ENCODE assay signal across 1 cellular context in genomic region chr16:3736116-3736515, GRCh38.
TF ChIP-seq lines count a peak whose summit lies in the region.

No MANE protein-coding gene starts in this region.

TF ChIP-seq in HepG2, 621 proteins besides CTCF, POLR2A, EP300 and RAD21:
- TF ChIP-seq ARHGAP35 (CRISPR knock-in tag; IDR thresholded peaks at IDR 0.05; ENCODE audit: borderline replicate concordance) (no peak), ZNF512 (CRISPR knock-in tag; IDR thresholded peaks at IDR 0.05) (no peak)
TF ChIP-seq in HepG2: peak in this region for 0.
